Comparison of ENCODE assay signal across 5 cellular contexts in genomic region chr4:99356149-99356548, GRCh38. TPM values are rescaled to one million over a fixed set of nuclear protein-coding genes. Genes with fewer than 3 reads are reported as not detected.
"Had no signal": no experiment of that assay in that cellular context is flagged by ENCODE, and none has a peak within 500 bp of the region (broad histone marks: within the 10 kb centered on the region; RNA-seq: fewer than 3 reads in every experiment).

No MANE protein-coding gene starts in this region.

RNA-seq across cellular contexts. Expression of gene ADH1C, which starts 3.6 kb away (rescaled TPM):
- total RNA-seq: MCF 10A, SJCRH30 had no signal
- polyA plus RNA-seq: IgD-negative memory B cell had no signal

RNA-seq across cellular contexts. Expression of gene ADH1B, which starts 34.9 kb away (rescaled TPM):
- total RNA-seq: PC-9, RPMI7951, SJCRH30 had no signal
- polyA plus RNA-seq: IgD-negative memory B cell had no signal
